25 cellular contexts compared by ENCODE assay signal in genomic region chr15:49501586-49501985, GRCh38.
"Had no signal": no experiment of that assay in that cellular context is flagged by ENCODE, and none has a peak within 500 bp of the region (broad histone marks: within the 10 kb centered on the region; RNA-seq: fewer than 3 reads in every experiment).

No MANE protein-coding gene starts in this region.

- H3K27me3 ChIP-seq: MG63, Peyer's patch, SJSA1 had no signal

- H3K27ac ChIP-seq: PC-9, Peyer's patch, SJSA1, SK-N-MC had no signal

- H3K4me1 ChIP-seq: Peyer's patch had no signal

- DNase-seq: IMR-90; Karpas-422; KG1; MG63; NCI-H1092 treated with DMSO at 0.1 percent for 48 hours; NCI-H1436; NCI-H187; NCI-H2029; NCI-H2081 treated with DMSO at 0.1 percent for 48 hours; NCI-H2171; NCI-H226; NCI-H446; NCI-H510A; NCI-H524 treated with DMSO at 0.1 percent for 48 hours; NCI-H69; NCI-H774; NK-92 treated with Interleukin-12 subunit alpha and Interleukin-12 subunit beta, amount 100 ng/mL, for 24 hours; OCI-M1; PC-9; Peyer's patch; SIG-M5 had no signal

- ATAC-seq: HepG2, Right ventricle myocardium inferior had no signal

- H3K9me3 ChIP-seq: Peyer's patch, SJSA1 had no signal

- H3K4me3 ChIP-seq: MG63, PC-9, Peyer's patch, SJSA1, SK-N-MC had no signal

- H3K36me3 ChIP-seq: MG63, Peyer's patch, SJSA1 had no signal

- H2AFZ ChIP-seq: PC-9 had no signal

- H3K4me2 ChIP-seq: PC-9 had no signal
